In genomic region chr12:130522244-130522834, GRCh38 we compare ENCODE assay signal across 3 cellular contexts.
"Had no signal": no experiment of that assay in that cellular context is flagged by ENCODE, and none has a peak within 500 bp of the region (broad histone marks: within the 10 kb centered on the region; RNA-seq: fewer than 3 reads in every experiment).

No MANE protein-coding gene starts in this region.

- ATAC-seq: GM12878 had no signal

- H3K4me3 ChIP-seq: GM12878 had no signal

- DNase-seq: GDM1, GF-D8 had no signal
